ENCODE assay signal across 21 cellular contexts in the genomic region with DNA sequence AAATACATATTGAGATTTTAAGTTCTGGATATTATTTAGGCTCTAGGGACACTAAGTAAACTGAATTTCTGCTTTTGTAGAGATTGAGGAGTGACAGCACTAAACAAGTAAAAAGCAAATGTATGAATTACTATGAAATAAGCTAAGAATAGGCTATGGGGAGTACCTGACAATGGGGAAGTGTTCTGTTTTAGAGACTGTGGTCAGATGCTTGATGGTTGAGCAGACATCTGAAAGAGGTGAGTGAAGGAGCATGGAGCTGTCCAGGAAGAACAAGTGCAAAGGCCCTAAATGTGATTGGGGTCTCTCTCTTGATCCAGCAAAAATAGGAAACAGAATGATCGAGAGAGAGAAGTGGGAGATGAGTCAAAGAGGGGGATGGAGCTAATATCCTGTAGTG.
"Had no signal": no experiment of that assay in that cellular context is flagged by ENCODE, and none has a peak within 500 bp of the region (broad histone marks: within the 10 kb centered on the region; RNA-seq: fewer than 3 reads in every experiment).

No MANE protein-coding gene starts in this region.

- H3K27me3 ChIP-seq: neural progenitor cell, testis, tibial artery had no signal

- H3K4me1 ChIP-seq: neural progenitor cell, parathyroid adenoma, testis had no signal

- ATAC-seq: effector memory CD8-positive, alpha-beta T cell; mucosa of descending colon; natural killer cell treated with Interleukin-12 subunit alpha and Interleukin-12 subunit beta and Interleukin-15 and Interleukin-18, amount 100 ng/mL, for 72 hours; sciatic nerve; stimulated activated effector memory CD8-positive, alpha-beta T cell treated with anti-CD3 and anti-CD28 coated beads, Interleukin-12 subunit alpha, Interleukin-12 subunit beta, amount 100 ng/mL, for 72 hours; stimulated activated naive CD8-positive, alpha-beta T cell treated with anti-CD3 and anti-CD28 coated beads, Interleukin-15, Interleukin-2, amounts not matched to agents 100 U/mL and 50 U/mL, for 24 hours had no signal

- H3K27ac ChIP-seq: coronary artery, neural progenitor cell, parathyroid adenoma, testis, tibial artery had no signal

- H3K9me3 ChIP-seq: mucosa of descending colon, testis, tibial artery had no signal

- H3K4me3 ChIP-seq: coronary artery, mucosa of descending colon, neural progenitor cell, smooth muscle cell, testis, tibial artery had no signal

- DNase-seq: dermis blood vessel endothelial cell; effector memory CD8-positive, alpha-beta T cell; head of caudate nucleus; kidney; mesenchymal stem cell; mucosa of descending colon; naive B cell; stimulated activated CD4-positive, alpha-beta T cell treated with anti-CD3 and anti-CD28 coated beads, Interleukin-12 subunit alpha, Interleukin-12 subunit beta, amount 100 ng/mL, for 4 hours; stimulated activated CD4-positive, alpha-beta T cell treated with anti-CD3 and anti-CD28 coated beads, Interleukin-2, amount 100 ng/mL, for 24 hours; stimulated activated CD4-positive, alpha-beta T cell treated with anti-CD3 and anti-CD28 coated beads, Interleukin-4, amount 100 ng/mL, for 24 hours; stimulated activated naive CD8-positive, alpha-beta T cell treated with anti-CD3 and anti-CD28 coated beads, Interleukin-15, Interleukin-2, amounts not matched to agents 100 U/mL and 50 U/mL, for 24 hours; substantia nigra; testis; tibial artery had no signal

- H3K36me3 ChIP-seq: neural progenitor cell, tibial artery had no signal
